In the genomic region with DNA sequence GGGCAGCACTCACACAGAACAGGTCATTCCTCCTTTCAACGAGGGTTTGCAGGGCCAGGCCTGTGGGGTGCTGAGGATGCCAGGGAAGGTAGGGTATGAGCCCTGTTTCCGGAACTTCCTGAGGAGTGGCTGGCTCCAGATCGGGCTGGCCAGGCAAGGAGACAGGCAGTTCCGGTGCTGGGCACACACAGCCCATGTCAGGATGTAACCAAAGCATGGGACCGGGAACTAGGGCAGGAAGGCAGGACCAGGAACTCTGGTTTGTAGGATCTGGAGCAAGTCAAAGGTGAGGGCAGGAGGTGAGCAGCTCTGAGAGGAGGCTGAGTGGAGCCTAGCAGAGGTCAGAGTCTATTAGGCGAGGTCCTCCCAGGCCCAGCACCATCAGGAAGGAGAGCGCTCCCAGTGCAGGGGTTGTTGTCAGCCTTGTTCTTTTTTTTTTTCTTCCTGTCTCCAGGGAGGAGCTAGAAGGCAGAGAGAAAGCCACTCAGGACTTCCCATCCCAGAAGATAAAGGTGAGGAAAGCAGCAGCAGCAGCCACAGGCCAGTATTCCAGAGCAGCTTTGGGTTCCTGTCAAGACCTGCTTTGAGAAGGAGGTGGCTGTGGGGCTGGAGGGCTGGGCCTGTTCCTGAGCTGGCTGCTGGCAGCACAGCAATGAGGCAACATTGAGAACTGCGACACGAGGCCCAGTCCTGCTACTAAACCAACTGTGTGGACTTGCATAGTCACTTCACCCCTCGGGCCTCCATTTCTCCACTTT, we compare ENCODE assay signal across 14 cellular contexts. TPM values are rescaled to one million over a fixed set of nuclear protein-coding genes. Genes with fewer than 3 reads are reported as not detected.
DNase-seq lines count a peak whose midpoint lies in the region; ATAC-seq and TF ChIP-seq lines count a peak whose summit lies in the region.
"Had no signal": no experiment of that assay in that cellular context is flagged by ENCODE, and none has a peak within 500 bp of the region (broad histone marks: within the 10 kb centered on the region; RNA-seq: fewer than 3 reads in every experiment).

No MANE protein-coding gene starts in this region.

- H3K27ac Mint-ChIP-seq in MCF 10A (ENCODE audit: low read depth, unreplicated experiment) = peak overlapping the region; percentile 86

- H3K4me3 ChIP-seq in right lobe of liver = no peak overlapping the region
- no peak overlapping the region for H3K4me3 ChIP-seq in upper lobe of right lung

- no peaks in the 10 kb centered on the region for H3K27me3 Mint-ChIP-seq in MCF 10A (ENCODE audit: insufficient read depth, unreplicated experiment)

- H3K4me3 Mint-ChIP-seq in MCF 10A (ENCODE audit: unreplicated experiment) = peak overlapping the region; percentile 47

- DNase-seq in Right ventricle myocardium superior (no peak), Right ventricle myocardium inferior (ENCODE audit: missing footprints) (no peak), MCF 10A (ENCODE audit: unreplicated experiment) (peak; percentile 80), right lobe of liver (no peak), upper lobe of right lung (no peak), iPS-NIHi7 (ENCODE audit: extremely low spot score) (no peak)
- DNase-seq: ACHN; activated naive CD4-positive, alpha-beta T cell; central memory CD4-positive, alpha-beta T cell; DMS153; NCI-H446; nucleus accumbens had no signal

- H3K9me3 ChIP-seq in right lobe of liver (no peaks in the 10 kb centered on the region), upper lobe of right lung (no peaks in the 10 kb centered on the region)

- no peaks in the 10 kb centered on the region for H3K27me3 ChIP-seq in right lobe of liver
- no peaks in the 10 kb centered on the region for H3K27me3 ChIP-seq in upper lobe of right lung

- WGBS in right lobe of liver (ENCODE audit: insufficient coverage, low coverage, low lambda C conversion rate, missing lambda C conversion rate) = 69% methylated on average over 4 of the region's 10 CpGs

- peak; percentile 25 for ATAC-seq in Right ventricle myocardium superior (ENCODE audit: poor library complexity)
- no peak for ATAC-seq in Right ventricle myocardium inferior
- peak; percentile 71 to 82 (median 76) for ATAC-seq in right lobe of liver
- ATAC-seq in upper lobe of right lung = peak; percentile 54
- no peak for ATAC-seq in GM19467 (IDR thresholded peaks at IDR 0.05; ENCODE audit: unreplicated experiment)
- ATAC-seq in GM19452 (IDR thresholded peaks at IDR 0.05; ENCODE audit: unreplicated experiment) = no peak

- no peaks in the 10 kb centered on the region for H3K36me3 Mint-ChIP-seq in MCF 10A (ENCODE audit: insufficient read depth, unreplicated experiment)

- H3K4me1 ChIP-seq in right lobe of liver (no peaks in the 10 kb centered on the region), upper lobe of right lung (no peaks in the 10 kb centered on the region)

- TF ChIP-seq CTCF in MCF 10A (IDR thresholded peaks at IDR 0.05; ENCODE audit: unreplicated experiment) (no peak), right lobe of liver (IDR thresholded peaks at IDR 0.05) (no peak), upper lobe of right lung (IDR thresholded peaks at IDR 0.05) (no peak)

- no peak overlapping the region for H3K27ac ChIP-seq in right lobe of liver
- H3K27ac ChIP-seq in upper lobe of right lung = peak overlapping the region; percentile 17

- CTCF ChIA-PET in MCF 10A (lab: Yijun Ruan, JAX) = interaction anchor here (0.6 to 2.9 kb wide), 7 partner anchors 11 to 166 kb away, joined by 3 to 11 read pairs (median 5); a partner anchor contains a TSS

- H3K36me3 ChIP-seq in right lobe of liver = no peaks in the 10 kb centered on the region
- H3K36me3 ChIP-seq in upper lobe of right lung = no peaks in the 10 kb centered on the region

- no peak for TF ChIP-seq POLR2A in right lobe of liver (IDR thresholded peaks at IDR 0.05)

- intact Hi-C loops in Right ventricle myocardium superior (cut with DNase I) = no loop called here
- intact Hi-C loops in Right ventricle myocardium inferior (cut with DNase I) = no loop called here
- intact Hi-C loops in MCF 10A (cut with micrococcal nuclease) = no loop called here
- intact Hi-C loops in right lobe of liver (cut with DNase I) = no loop called here
- intact Hi-C loops in upper lobe of right lung (cut with DNase I) = no loop called here

- no peaks in the 10 kb centered on the region for H3K9me3 Mint-ChIP-seq in MCF 10A (ENCODE audit: unreplicated experiment)

- POLR2A ChIA-PET in MCF 10A (lab: Yijun Ruan, JAX) = interaction anchor here (1.1 to 12.4 kb wide), 11 partner anchors 15 to 79 kb away, joined by 3 to 250 read pairs (median 4); partner anchors contain the start of gene PTGR2

- no TSS peak for BruUV-seq in MCF 10A (replicated peaks; lab: Mats Ljungman, UMichigan)

- peaks cover 25% of the 10 kb centered on the region for H3K4me1 Mint-ChIP-seq in MCF 10A (ENCODE audit: insufficient read depth, unreplicated experiment)

RNA-seq across cellular contexts. Expression of gene PTGR2, which starts 49.0 kb away (rescaled TPM):
- total RNA-seq in Right ventricle myocardium superior = 35.7 TPM
- 32.8 TPM for total RNA-seq in Right ventricle myocardium inferior
- 9.2 and 13.1 TPM in 2 replicates for total RNA-seq in MCF 10A (2022)
- 10 to 100 TPM in 4 of 6 experiments, 1 to 10 TPM in 2; 8.0 to 22.4 (median 12.4) TPM for total RNA-seq in right lobe of liver
- 12.9 TPM for total RNA-seq in upper lobe of right lung

Comparison
In these comparisons a context has a peak if more than half of its experiments do, and no peak if none do; other contexts are left out.
1. ATAC-seq: peak in Right ventricle myocardium superior (single experiment), right lobe of liver (4 of 4) and upper lobe of right lung (single experiment); none in Right ventricle myocardium inferior (single experiment), GM19467 (single experiment) and GM19452 (single experiment).